In genomic region chr20:57225197-57225733, GRCh38 we compare ENCODE assay signal across 25 cellular contexts. TPM values are rescaled to one million over a fixed set of nuclear protein-coding genes. Genes with fewer than 3 reads are reported as not detected.
"Had no signal": no experiment of that assay in that cellular context is flagged by ENCODE, and none has a peak within 500 bp of the region (broad histone marks: within the 10 kb centered on the region; RNA-seq: fewer than 3 reads in every experiment).

No MANE protein-coding gene starts in this region.

- H3K36me3 Mint-ChIP-seq: activated naive CD4-positive, alpha-beta T cell treated with anti-CD3 and anti-CD28 coated beads, Interleukin-2, amount 50 U/mL, for 24 hours; IgD-negative memory B cell had no signal

- H3K27ac Mint-ChIP-seq: activated CD8-positive, alpha-beta T cell treated with anti-CD3 and anti-CD28 coated beads, Interleukin-2, amount 10 ng/mL, durations not matched to agents 7 days and 5 days; activated naive CD4-positive, alpha-beta T cell treated with anti-CD3 and anti-CD28 coated beads, Interleukin-2, amount 50 U/mL, for 24 hours; activated T-cell treated with anti-CD3 and anti-CD28 coated beads, Interleukin-2, amount 50 U/mL, for 24 hours; activated T-helper 1 cell treated with anti-CD3 and anti-CD28 coated beads, Interleukin-12 subunit alpha, Interleukin-12 subunit beta, Interleukin-2, Interleukin-4 antibody, amounts not matched to agents 30 ng/mL and 10 ng/mL and 1 ng/mL, durations not matched to agents 14 hours and 24 hours and 36 hours; IgD-negative memory B cell; T-helper 1 cell treated with Interleukin-12 subunit alpha and Interleukin-12 subunit beta and Interleukin-4 antibody, amounts not matched to agents 30 μg/mL and 1 μg/mL, for 36 hours; WTC11 had no signal

- FAIRE-seq: bronchial epithelial cell, RCC 7860 had no signal

- ATAC-seq: activated CD8-positive, alpha-beta T cell treated with anti-CD3 and anti-CD28 coated beads, Interleukin-2, amount 10 ng/mL, durations not matched to agents 7 days and 5 days; PC-3; WTC11 had no signal

- H3K4me3 Mint-ChIP-seq: activated CD8-positive, alpha-beta T cell treated with anti-CD3 and anti-CD28 coated beads, Interleukin-2, amount 10 ng/mL, durations not matched to agents 7 days and 5 days; activated naive CD4-positive, alpha-beta T cell treated with anti-CD3 and anti-CD28 coated beads, Interleukin-2, amount 50 U/mL, for 24 hours; activated T-cell treated with anti-CD3 and anti-CD28 coated beads, Interleukin-2, amount 50 U/mL, for 24 hours; activated T-helper 1 cell treated with anti-CD3 and anti-CD28 coated beads, Interleukin-12 subunit alpha, Interleukin-12 subunit beta, Interleukin-2, Interleukin-4 antibody, amounts not matched to agents 30 ng/mL and 10 ng/mL and 1 ng/mL, durations not matched to agents 14 hours and 24 hours and 36 hours; IgD-negative memory B cell; T-helper 1 cell treated with Interleukin-12 subunit alpha and Interleukin-12 subunit beta and Interleukin-4 antibody, amounts not matched to agents 30 μg/mL and 1 μg/mL, for 36 hours; WTC11 had no signal

- H3K9me3 Mint-ChIP-seq: activated naive CD4-positive, alpha-beta T cell treated with anti-CD3 and anti-CD28 coated beads, Interleukin-2, amount 50 U/mL, for 24 hours; activated T-cell treated with anti-CD3 and anti-CD28 coated beads, Interleukin-2, amount 50 U/mL, for 24 hours; activated T-helper 1 cell treated with anti-CD3 and anti-CD28 coated beads, Interleukin-12 subunit alpha, Interleukin-12 subunit beta, Interleukin-2, Interleukin-4 antibody, amounts not matched to agents 30 ng/mL and 10 ng/mL and 1 ng/mL, durations not matched to agents 14 hours and 24 hours and 36 hours; IgD-negative memory B cell; T-helper 1 cell treated with Interleukin-12 subunit alpha and Interleukin-12 subunit beta and Interleukin-4 antibody, amounts not matched to agents 30 μg/mL and 1 μg/mL, for 36 hours; WTC11 had no signal

- H3K4me2 ChIP-seq: KMS-11 had no signal

- DNase-seq: activated CD4-positive, alpha-beta T cell treated with anti-CD3 and anti-CD28 coated beads for 48 hours; activated CD4-positive, alpha-beta T cell treated with anti-CD3 and anti-CD28 coated beads, Interleukin-2, amount 50 U/mL, for 4 hours; activated CD4-positive, CD25-positive, alpha-beta regulatory T cell treated with anti-CD3 and anti-CD28 coated beads, Interleukin-2, amount 50 U/mL, for 72 hours; activated CD8-positive, alpha-beta T cell treated with anti-CD3 and anti-CD28 coated beads, Interleukin-2, amount 10 ng/mL, durations not matched to agents 7 days and 5 days; activated effector memory CD4-positive, alpha-beta T cell treated with Interleukin-2 at 50 U/mL for 16 hours; activated naive CD4-positive, alpha-beta T cell; activated T-cell treated with anti-CD3 and anti-CD28 coated beads, Interleukin-2, amount 50 U/mL, for 24 hours; aorta; NCI-H1092 treated with DMSO at 0.1 percent for 48 hours; NCI-H1417 treated with DMSO at 0.1 percent for 48 hours; NCI-H1694; NCI-H2029; NCI-H345; NCI-H510A; PC-3; SHP77 had no signal

- H3K4me1 Mint-ChIP-seq: activated naive CD4-positive, alpha-beta T cell treated with anti-CD3 and anti-CD28 coated beads, Interleukin-2, amount 50 U/mL, for 24 hours; IgD-negative memory B cell had no signal

- H3K27ac ChIP-seq: KMS-11 had no signal

RNA-seq across cellular contexts. Expression of gene BMP7, which starts 41.2 kb away (rescaled TPM):
- total RNA-seq: activated CD8-positive, alpha-beta T cell treated with anti-CD3 and anti-CD28 coated beads, Interleukin-2, amount 10 ng/mL, durations not matched to agents 7 days and 5 days; bronchial epithelial cell; MCF 10A; PC-3 had no signal
